In the genomic region with DNA sequence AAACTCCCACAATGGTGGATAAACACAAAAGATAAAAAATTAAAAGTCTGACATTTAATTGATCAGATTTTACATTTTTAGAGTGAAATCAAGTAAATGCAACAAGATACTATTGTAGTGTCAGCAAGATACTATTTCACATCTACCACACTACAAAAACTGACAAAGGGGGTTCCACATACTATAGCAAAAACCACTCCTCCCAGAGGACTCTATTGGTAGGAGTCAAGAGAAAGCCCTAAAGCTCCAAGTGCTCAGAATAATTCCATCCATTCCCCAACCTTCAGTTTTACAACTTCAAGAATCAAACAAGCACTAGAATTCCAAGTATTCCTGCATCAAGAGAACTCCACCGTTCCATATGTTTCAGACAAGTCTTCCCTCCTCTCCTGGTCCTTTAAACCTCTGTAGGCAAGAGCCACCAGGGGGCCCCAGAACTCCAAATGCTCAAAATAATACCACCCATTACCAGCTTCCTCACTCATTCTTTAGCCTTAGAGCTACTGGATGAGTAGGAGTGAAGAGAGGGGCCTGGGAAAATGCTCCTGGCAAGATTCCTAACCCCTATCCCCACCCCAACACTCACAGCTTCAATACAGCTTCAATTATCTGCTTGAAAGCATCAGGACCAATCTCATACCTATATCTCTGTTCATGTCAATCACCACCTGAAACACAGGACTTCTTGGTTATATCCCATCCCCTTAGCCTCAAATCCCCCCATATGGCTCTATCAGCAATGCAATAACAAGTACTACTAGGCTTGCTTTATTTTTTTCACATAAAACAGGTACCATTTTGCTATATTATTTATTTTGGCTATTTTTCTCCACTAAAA, we compare ENCODE assay signal across 9 cellular contexts. TPM values are rescaled to one million over a fixed set of nuclear protein-coding genes. Genes with fewer than 3 reads are reported as not detected.
DNase-seq lines count a peak whose midpoint lies in the region; ATAC-seq and TF ChIP-seq lines count a peak whose summit lies in the region.
"Had no signal": no experiment of that assay in that cellular context is flagged by ENCODE, and none has a peak within 500 bp of the region (broad histone marks: within the 10 kb centered on the region; RNA-seq: fewer than 3 reads in every experiment).

No MANE protein-coding gene starts in this region.

- no peaks in the 10 kb centered on the region for H3K9me3 Mint-ChIP-seq in activated CD8-positive, alpha-beta T cell treated with anti-CD3 and anti-CD28 coated beads, Interleukin-2, amount 10 ng/mL, durations not matched to agents 7 days and 5 days (ENCODE audit: insufficient read depth)
- H3K9me3 Mint-ChIP-seq in osteocyte (ENCODE audit: unreplicated experiment), result no peaks in the 10 kb centered on the region
- H3K9me3 Mint-ChIP-seq: dendritic cell treated with granulocyte-macrophage colony-stimulating factor and Interleukin-4, amounts not matched to agents 40 ng/mL and 50 ng/mL, for 4 days had no signal

- peak overlapping the region; percentile 16 for H3K27ac Mint-ChIP-seq in activated CD8-positive, alpha-beta T cell treated with anti-CD3 and anti-CD28 coated beads, Interleukin-2, amount 10 ng/mL, durations not matched to agents 7 days and 5 days
- no peak overlapping the region for H3K27ac Mint-ChIP-seq in osteocyte (ENCODE audit: unreplicated experiment)
- H3K27ac Mint-ChIP-seq: dendritic cell treated with granulocyte-macrophage colony-stimulating factor and Interleukin-4, amounts not matched to agents 40 ng/mL and 50 ng/mL, for 4 days had no signal

- no peak overlapping the region for H3K4me3 Mint-ChIP-seq in activated CD8-positive, alpha-beta T cell treated with anti-CD3 and anti-CD28 coated beads, Interleukin-2, amount 10 ng/mL, durations not matched to agents 7 days and 5 days
- no peak overlapping the region for H3K4me3 Mint-ChIP-seq in osteocyte (ENCODE audit: unreplicated experiment)
- H3K4me3 Mint-ChIP-seq: dendritic cell treated with granulocyte-macrophage colony-stimulating factor and Interleukin-4, amounts not matched to agents 40 ng/mL and 50 ng/mL, for 4 days had no signal

- DNase-seq in NCI-H2196 (lab: John Stamatoyannopoulos, UW; ENCODE audit: unreplicated experiment), result peak; percentile 20
- DNase-seq in NCI-H2196 treated with DMSO at 0.1 percent for 48 hours (lab: John Stamatoyannopoulos, UW; ENCODE audit: unreplicated experiment), result no peak
- DNase-seq in NCI-H510A (lab: John Stamatoyannopoulos, UW), result peak; percentile 10
- peak; percentile 65 for DNase-seq in activated CD8-positive, alpha-beta T cell treated with anti-CD3 and anti-CD28 coated beads, Interleukin-2, amount 10 ng/mL, durations not matched to agents 7 days and 5 days
- peak; percentile 34 for DNase-seq in fibroblast of gingiva (ENCODE audit: low read depth)
- no peak for DNase-seq in osteocyte (ENCODE audit: extremely low spot score, unreplicated experiment)

- POLR2A ChIA-PET in activated CD8-positive, alpha-beta T cell treated with anti-CD3 and anti-CD28 coated beads, Interleukin-2, amount 10 ng/mL, durations not matched to agents 7 days and 5 days (lab: Charles Lee), result interaction anchor here (2.6 kb wide), 1 partner anchor 14 kb away, joined by 7 read pairs; the partner anchor contains the start of gene TOR1AIP1

- peak; percentile 65 for ATAC-seq in HG02852 (IDR thresholded peaks at IDR 0.05; ENCODE audit: unreplicated experiment)
- peak; percentile 87 for ATAC-seq in activated CD8-positive, alpha-beta T cell treated with anti-CD3 and anti-CD28 coated beads, Interleukin-2, amount 10 ng/mL, durations not matched to agents 7 days and 5 days
- no peak for ATAC-seq in HG03175 (IDR thresholded peaks at IDR 0.05; ENCODE audit: unreplicated experiment)

- H3K36me3 Mint-ChIP-seq in activated CD8-positive, alpha-beta T cell treated with anti-CD3 and anti-CD28 coated beads, Interleukin-2, amount 10 ng/mL, durations not matched to agents 7 days and 5 days (ENCODE audit: low read depth), result peaks cover 39% of the 10 kb centered on the region
- H3K36me3 Mint-ChIP-seq in osteocyte (ENCODE audit: unreplicated experiment), result peaks cover 47% of the 10 kb centered on the region

- H3K27me3 Mint-ChIP-seq in activated CD8-positive, alpha-beta T cell treated with anti-CD3 and anti-CD28 coated beads, Interleukin-2, amount 10 ng/mL, durations not matched to agents 7 days and 5 days (ENCODE audit: low read depth), result no peaks in the 10 kb centered on the region
- H3K27me3 Mint-ChIP-seq in osteocyte (ENCODE audit: unreplicated experiment), result no peaks in the 10 kb centered on the region
- H3K27me3 Mint-ChIP-seq: dendritic cell treated with granulocyte-macrophage colony-stimulating factor and Interleukin-4, amounts not matched to agents 40 ng/mL and 50 ng/mL, for 4 days had no signal

- peaks cover 8% of the 10 kb centered on the region for H3K4me1 Mint-ChIP-seq in activated CD8-positive, alpha-beta T cell treated with anti-CD3 and anti-CD28 coated beads, Interleukin-2, amount 10 ng/mL, durations not matched to agents 7 days and 5 days (ENCODE audit: low read depth)
- peaks cover 13% of the 10 kb centered on the region for H3K4me1 Mint-ChIP-seq in osteocyte (ENCODE audit: unreplicated experiment)

- peak; percentile 76 for TF ChIP-seq CTCF in osteocyte (IDR thresholded peaks at IDR 0.05)

- CTCF ChIA-PET in activated CD8-positive, alpha-beta T cell treated with anti-CD3 and anti-CD28 coated beads, Interleukin-2, amount 10 ng/mL, durations not matched to agents 7 days and 5 days (lab: Charles Lee), result interaction anchor here (0.6 to 6.1 kb wide), 29 partner anchors 8 to 319 kb away, joined by 3 to 66 read pairs (median 4); partner anchors contain the start of genes TOR1AIP1 and TOR1AIP2

RNA-seq across cellular contexts. Expression of gene TOR1AIP2, which starts 9.9 kb away (rescaled TPM):
- 10 to 100 TPM; 48.0 to 49.0 TPM for total RNA-seq in activated CD8-positive, alpha-beta T cell treated with anti-CD3 and anti-CD28 coated beads, Interleukin-2, amount 10 ng/mL, durations not matched to agents 7 days and 5 days
- total RNA-seq in osteocyte, result 85.5 and 87.4 TPM in 2 replicates

RNA-seq across cellular contexts. Expression of gene TOR1AIP1, which starts 14.4 kb away (rescaled TPM):
- total RNA-seq in activated CD8-positive, alpha-beta T cell treated with anti-CD3 and anti-CD28 coated beads, Interleukin-2, amount 10 ng/mL, durations not matched to agents 7 days and 5 days, result 10 to 100 TPM; 67.7 to 71.0 TPM
- 53.7 and 60.6 TPM in 2 replicates for total RNA-seq in osteocyte

Comparison
In these comparisons a context has a peak if more than half of its experiments do, and no peak if none do; other contexts are left out.
1. DNase-seq: peak in NCI-H2196 (single experiment), NCI-H510A (single experiment), activated CD8-positive, alpha-beta T cell treated with anti-CD3 and anti-CD28 coated beads, Interleukin-2, amount 10 ng/mL, durations not matched to agents 7 days and 5 days (single experiment) and fibroblast of gingiva (single experiment); none in NCI-H2196 treated with DMSO at 0.1 percent for 48 hours (single experiment) and osteocyte (single experiment).